In the genomic region with DNA sequence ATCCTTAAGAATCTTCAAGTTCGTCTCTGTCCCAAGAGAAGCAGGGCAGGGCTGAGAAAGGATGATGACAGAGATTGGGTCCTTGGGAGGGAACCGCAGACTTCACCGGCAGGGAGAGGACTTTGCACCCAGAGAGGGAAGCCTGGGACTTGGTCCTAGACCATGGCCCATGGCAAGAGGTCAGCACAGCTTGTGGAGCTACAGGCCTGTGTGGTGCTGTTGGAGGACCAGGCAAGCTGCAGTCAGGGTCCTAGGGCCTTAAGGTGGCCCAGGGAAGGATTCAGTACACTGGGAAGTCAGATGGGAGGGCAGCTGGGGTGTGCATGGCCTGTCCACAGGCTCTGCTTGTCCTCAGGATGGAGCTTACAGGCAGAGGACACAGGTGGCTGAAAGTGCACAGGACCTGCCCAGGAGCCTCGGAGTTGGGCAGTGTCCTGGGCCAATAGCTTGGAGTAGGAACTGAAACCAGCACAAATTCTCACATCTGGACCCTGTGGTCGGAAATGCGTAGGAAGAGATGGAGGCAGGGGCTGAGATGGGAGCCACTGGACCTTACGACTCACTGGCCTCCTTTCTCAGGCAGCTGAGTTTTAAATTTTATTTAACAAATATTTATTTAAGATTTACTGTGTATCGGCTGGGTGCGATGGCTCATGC, we compare ENCODE assay signal across 1 cellular context.
TF ChIP-seq lines count a peak whose summit lies in the region.

No MANE protein-coding gene starts in this region.

TF ChIP-seq in A549, 52 proteins besides CTCF, POLR2A, EP300 and RAD21 (continued from another document):
- TF ChIP-seq, protein P1, sequence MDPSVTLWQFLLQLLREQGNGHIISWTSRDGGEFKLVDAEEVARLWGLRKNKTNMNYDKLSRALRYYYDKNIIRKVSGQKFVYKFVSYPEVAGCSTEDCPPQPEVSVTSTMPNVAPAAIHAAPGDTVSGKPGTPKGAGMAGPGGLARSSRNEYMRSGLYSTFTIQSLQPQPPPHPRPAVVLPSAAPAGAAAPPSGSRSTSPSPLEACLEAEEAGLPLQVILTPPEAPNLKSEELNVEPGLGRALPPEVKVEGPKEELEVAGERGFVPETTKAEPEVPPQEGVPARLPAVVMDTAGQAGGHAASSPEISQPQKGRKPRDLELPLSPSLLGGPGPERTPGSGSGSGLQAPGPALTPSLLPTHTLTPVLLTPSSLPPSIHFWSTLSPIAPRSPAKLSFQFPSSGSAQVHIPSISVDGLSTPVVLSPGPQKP (IDR thresholded peaks at IDR 0.05; ENCODE audit: low read depth, low read length): no peak
- TF ChIP-seq NR3C1 (IDR thresholded peaks at IDR 0.05) (no peak), KDM1A (IDR thresholded peaks at IDR 0.05; ENCODE audit: low read depth) (no peak), RARB (CRISPR knock-in tag; IDR thresholded peaks at IDR 0.05) (no peak), PHF8 (IDR thresholded peaks at IDR 0.05; ENCODE audit: borderline replicate concordance, low read depth) (no peak), RNF2 (IDR thresholded peaks at IDR 0.05; ENCODE audit: borderline replicate concordance, low read depth) (no peak), CBX8 (IDR thresholded peaks at IDR 0.05) (no peak), TP53 (CRISPR knock-in tag; IDR thresholded peaks at IDR 0.05) (no peak), ZC3H11A (IDR thresholded peaks at IDR 0.05) (no peak), HOXB13 (CRISPR knock-in tag; IDR thresholded peaks at IDR 0.05; ENCODE audit: low read depth) (no peak), HOXB5 (CRISPR knock-in tag; IDR thresholded peaks at IDR 0.05) (no peak), BHLHE40 (IDR thresholded peaks at IDR 0.05; ENCODE audit: low read depth, low read length) (no peak), CHD2 (IDR thresholded peaks at IDR 0.05; ENCODE audit: low read length, partially characterized antibody) (no peak), HDAC2 (IDR thresholded peaks at IDR 0.05) (no peak), TFCP2L1 (CRISPR knock-in tag; IDR thresholded peaks at IDR 0.05) (no peak), NFE2L2 (conservative IDR thresholded peaks at IDR 0.05; ENCODE audit: low read length) (no peak)
- TF ChIP-seq, protein P2, sequence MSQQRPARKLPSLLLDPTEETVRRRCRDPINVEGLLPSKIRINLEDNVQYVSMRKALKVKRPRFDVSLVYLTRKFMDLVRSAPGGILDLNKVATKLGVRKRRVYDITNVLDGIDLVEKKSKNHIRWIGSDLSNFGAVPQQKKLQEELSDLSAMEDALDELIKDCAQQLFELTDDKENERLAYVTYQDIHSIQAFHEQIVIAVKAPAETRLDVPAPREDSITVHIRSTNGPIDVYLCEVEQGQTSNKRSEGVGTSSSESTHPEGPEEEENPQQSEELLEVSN (IDR thresholded peaks at IDR 0.05; ENCODE audit: borderline replicate concordance, low read depth): no peak
